In genomic region chr13:41059466-41059865, GRCh38 we compare ENCODE assay signal across 8 cellular contexts. TPM values are rescaled to one million over a fixed set of nuclear protein-coding genes. Genes with fewer than 3 reads are reported as not detected.
DNase-seq lines count a peak whose midpoint lies in the region; ATAC-seq and TF ChIP-seq lines count a peak whose summit lies in the region.

No MANE protein-coding gene starts in this region.

- peaks cover 0 to 70% (median 47%) of the 10 kb centered on the region in 4 donors for H3K4me1 ChIP-seq in tibial nerve

- TF ChIP-seq EP300 in tibial nerve (IDR thresholded peaks at IDR 0.05) = no peak

- intact Hi-C loops in CD14-positive monocyte (cut with micrococcal nuclease) (loop anchor here in 1 of 2 donors (10.0 kb wide), 1 partner anchor 55 kb away; no protein-coding TSS in a partner anchor), lower leg skin (cut with DNase I; ENCODE audit: low total_unique reads) (no loop called here)

- H3K4me3 Mint-ChIP-seq in CD14-positive monocyte = peak overlapping the region; percentile 98 to 100

- 0 to 2% methylated on average over 6 of the region's 6 CpGs for WGBS in lower leg skin, 2 donors
- 1% methylated on average over 6 of the region's 6 CpGs for WGBS in tibial nerve, 2 donors

- peaks cover 49% of the 10 kb centered on the region for H3K4me1 Mint-ChIP-seq in CD14-positive monocyte

- TF ChIP-seq POLR2A in lower leg skin (IDR thresholded peaks at IDR 0.05) = no peak
- TF ChIP-seq POLR2A in tibial nerve (IDR thresholded peaks at IDR 0.05) = no peak

- H3K9me3 ChIP-seq in tibial nerve = no peaks in the 10 kb centered on the region

- no peaks in the 10 kb centered on the region for H3K27me3 ChIP-seq in tibial nerve

- peak overlapping the region; percentile 84 for H3K4me3 ChIP-seq in astrocyte of the cerebellum (ENCODE audit: low read depth, low read length)
- H3K4me3 ChIP-seq in lower leg skin (ENCODE audit: low read depth, poor library complexity, severe bottlenecking) = peak overlapping the region; percentile 76
- peak overlapping the region; percentile 83 to 93 (median 90) for H3K4me3 ChIP-seq in tibial nerve

- in situ Hi-C loops in astrocyte of the cerebellum (cut with HindIII; ENCODE audit: low sequenced_read_pairs) = no loop called here

- H3K27me3 Mint-ChIP-seq in CD14-positive monocyte (ENCODE audit: low read depth in 3 of 3) = peaks cover 0 to 4% (median 3%) of the 10 kb centered on the region in 3 donors

- TF ChIP-seq CTCF in CD14-positive monocyte (IDR thresholded peaks at IDR 0.05) = no peak
- TF ChIP-seq CTCF in astrocyte of the cerebellum (IDR thresholded peaks at IDR 0.05; ENCODE audit: low read depth, low read length, missing control alignments) = no peak
- no peak for TF ChIP-seq CTCF in lower leg skin (IDR thresholded peaks at IDR 0.05)
- no peak for TF ChIP-seq CTCF in tibial nerve (IDR thresholded peaks at IDR 0.05)

- H3K36me3 Mint-ChIP-seq in CD14-positive monocyte = peaks cover 12 to 20% of the 10 kb centered on the region in 2 donors

- H3K36me3 ChIP-seq in tibial nerve = no peaks in the 10 kb centered on the region

- H3K9me3 Mint-ChIP-seq in CD14-positive monocyte = peaks cover 0 to 2% (median 0%) of the 10 kb centered on the region in 7 donors

- no peak for ATAC-seq in GM18867 (IDR thresholded peaks at IDR 0.05; ENCODE audit: unreplicated experiment)

- peak overlapping the region; percentile 98 to 100 (median 100) for H3K27ac Mint-ChIP-seq in CD14-positive monocyte

- DNase-seq in CD14-positive monocyte (ENCODE audit: low spot score) = no peak
- DNase-seq in LHCN-M2 (ENCODE audit: low read depth) = peak; percentile 38
- no peak for DNase-seq in astrocyte of the cerebellum (ENCODE audit: low read depth)
- DNase-seq in lower leg skin (ENCODE audit: low spot score in 2 of 2) = no peak
- DNase-seq in tibial nerve (ENCODE audit: low spot score in 2 of 2) = no peak
- no peak for DNase-seq in HuH-7.5 (ENCODE audit: low spot score)
- DNase-seq in activated CD4-positive, alpha-beta T cell treated with anti-CD3 and anti-CD28 coated beads for 1 hour = no peak

- peak overlapping the region; percentile 92 to 99 (median 98) for H3K27ac ChIP-seq in tibial nerve

RNA-seq across cellular contexts. Expression of gene WBP4, which starts 1.8 kb away (rescaled TPM):
- polyA plus RNA-seq in CD14-positive monocyte = 1 to 10 TPM; 2.8 to 3.8 TPM
- 9.2 and 11.7 TPM in 2 replicates for total RNA-seq in LHCN-M2 (2014; rRNA removed)
- 9.1 TPM for polyA plus RNA-seq in LHCN-M2 (2012)
- 10 to 100 TPM in 2 of 4 donors, 1 to 10 TPM in 2; 7.2 to 11.2 (median 9.8) TPM for total RNA-seq in lower leg skin
- total RNA-seq in tibial nerve = 10 to 100 TPM; 10.2 to 27.1 (median 15.5) TPM

RNA-seq across cellular contexts. Expression of gene ELF1, which starts 40.4 kb away (rescaled TPM):
- polyA plus RNA-seq in CD14-positive monocyte = 10 to 100 TPM; 83.3 TPM
- total RNA-seq in LHCN-M2 (2014; rRNA removed) (24.9 and 34.3 TPM in 2 replicates), lower leg skin (100 to 1,000 TPM; 112 to 137 (median 125) TPM), tibial nerve (100 to 1,000 TPM in 2 of 4 donors, 10 to 100 TPM in 2; 54.6 to 118 (median 98.6) TPM)
- 12.2 TPM for polyA plus RNA-seq in LHCN-M2 (2012)
